ENCODE assay signal across 15 cellular contexts in the genomic region with DNA sequence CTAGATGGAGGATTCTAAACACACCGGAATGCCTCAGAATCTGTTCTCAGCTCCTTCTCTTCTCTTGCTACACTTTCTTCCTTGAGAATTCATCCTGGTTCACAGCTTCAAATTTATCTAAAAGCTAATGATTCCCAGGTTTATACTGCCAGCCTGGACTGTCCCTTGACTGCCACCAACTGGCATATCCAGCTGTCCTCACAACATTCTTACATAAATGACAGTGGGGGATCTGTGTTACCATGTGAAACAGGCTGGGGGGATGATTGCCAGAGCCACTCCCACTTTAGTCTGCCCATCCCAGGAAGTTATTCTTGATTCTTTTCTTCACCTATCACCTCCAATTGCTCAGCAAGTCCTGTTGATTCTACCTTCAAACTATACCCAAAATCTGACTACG. TPM values are rescaled to one million over a fixed set of nuclear protein-coding genes. Genes with fewer than 3 reads are reported as not detected.
DNase-seq lines count a peak whose midpoint lies in the region; ATAC-seq and TF ChIP-seq lines count a peak whose summit lies in the region.
"Had no signal": no experiment of that assay in that cellular context is flagged by ENCODE, and none has a peak within 500 bp of the region (broad histone marks: within the 10 kb centered on the region; RNA-seq: fewer than 3 reads in every experiment).

No MANE protein-coding gene starts in this region.

- H3K27me3 ChIP-seq in tibial nerve: no peaks in the 10 kb centered on the region

- no peak for TF ChIP-seq POLR2A in tibial nerve (IDR thresholded peaks at IDR 0.05)

- H3K27ac Mint-ChIP-seq in osteocyte (ENCODE audit: unreplicated experiment): no peak overlapping the region
- H3K27ac Mint-ChIP-seq: activated T-helper 2 cell treated with anti-CD3 and anti-CD28 coated beads, Interferon-gamma antibody, Interleukin-2, Interleukin-4, amounts not matched to agents 10 μg/mL and 5 μg/mL and 100 μg/mL, durations not matched to agents 14 hours and 24 hours and 36 hours; CD4-positive, alpha-beta T cell had no signal

- no peak for ATAC-seq in HG03196 (IDR thresholded peaks at IDR 0.05; ENCODE audit: unreplicated experiment)

- DNase-seq in DMS 273 (lab: John Stamatoyannopoulos, UW; ENCODE audit: unreplicated experiment): peak; percentile 40
- DNase-seq in DMS 273 treated with DMSO at 0.1 percent for 48 hours (lab: John Stamatoyannopoulos, UW): no peak
- DNase-seq in NCI-H1694 treated with DMSO at 0.1 percent for 48 hours (lab: John Stamatoyannopoulos, UW): peak; percentile 58
- peak; percentile 20 for DNase-seq in globus pallidus (ENCODE audit: low spot score)
- no peak for DNase-seq in osteocyte (ENCODE audit: extremely low spot score, unreplicated experiment)
- no peak for DNase-seq in tibial nerve (ENCODE audit: low spot score in 2 of 2)
- no peak for DNase-seq in NCI-H2029 (lab: John Stamatoyannopoulos, UW)
- DNase-seq: 8988T; amniotic stem cell; CD4-positive, alpha-beta T cell; cerebellar nuclear complex; NCI-H2227 treated with DMSO at 0.1 percent for 48 hours had no signal

- TF ChIP-seq EP300 in tibial nerve (IDR thresholded peaks at IDR 0.05): no peak

- H3K9me3 ChIP-seq in tibial nerve: no peaks in the 10 kb centered on the region

- no peak overlapping the region for H3K27ac ChIP-seq in tibial nerve
- H3K27ac ChIP-seq: epithelial cell of prostate had no signal

- H3K4me3 ChIP-seq in tibial nerve: no peak overlapping the region

- H3K4me3 Mint-ChIP-seq in osteocyte (ENCODE audit: unreplicated experiment): no peak overlapping the region
- H3K4me3 Mint-ChIP-seq: CD4-positive, alpha-beta T cell had no signal

- H3K36me3 ChIP-seq in tibial nerve: no peaks in the 10 kb centered on the region

- H3K36me3 Mint-ChIP-seq in osteocyte (ENCODE audit: unreplicated experiment): no peaks in the 10 kb centered on the region

- no peaks in the 10 kb centered on the region for H3K4me1 Mint-ChIP-seq in osteocyte (ENCODE audit: unreplicated experiment)

- TF ChIP-seq CTCF in osteocyte (IDR thresholded peaks at IDR 0.05) (peak; percentile 16), tibial nerve (IDR thresholded peaks at IDR 0.05) (no peak)

- H3K9me3 Mint-ChIP-seq in osteocyte (ENCODE audit: unreplicated experiment): no peaks in the 10 kb centered on the region
- H3K9me3 Mint-ChIP-seq: activated T-helper 2 cell treated with anti-CD3 and anti-CD28 coated beads, Interferon-gamma antibody, Interleukin-2, Interleukin-4, amounts not matched to agents 10 μg/mL and 5 μg/mL and 100 μg/mL, durations not matched to agents 14 hours and 24 hours and 36 hours; CD4-positive, alpha-beta T cell had no signal

- H3K4me1 ChIP-seq in tibial nerve: no peaks in the 10 kb centered on the region

- 89 to 94% methylated on average over 2 of the region's 2 CpGs for WGBS in tibial nerve, 2 donors

- peaks cover 9% of the 10 kb centered on the region for H3K27me3 Mint-ChIP-seq in osteocyte (ENCODE audit: unreplicated experiment)
- H3K27me3 Mint-ChIP-seq: CD4-positive, alpha-beta T cell had no signal

RNA-seq across cellular contexts. Expression of a gene that starts 27.2 kb away (rescaled TPM):
- total RNA-seq in osteocyte (85.6 and 87.1 TPM in 2 replicates), tibial nerve (10 to 100 TPM; 63.9 to 83.5 (median 73.8) TPM)

Comparison
In these comparisons a context has a peak if more than half of its experiments do, and no peak if none do; other contexts are left out.
1. DNase-seq: peak in DMS 273 (single experiment), NCI-H1694 treated with DMSO at 0.1 percent for 48 hours (single experiment) and globus pallidus (single experiment); none in DMS 273 treated with DMSO at 0.1 percent for 48 hours (single experiment), osteocyte (single experiment), tibial nerve (0 of 2) and NCI-H2029 (single experiment).